ENCODE assay signal across 1 cellular context in genomic region chr19:39212377-39212742, GRCh38.
TF ChIP-seq lines count a peak whose summit lies in the region.

No MANE protein-coding gene starts in this region.

TF ChIP-seq in K562, 482 proteins besides CTCF, POLR2A, EP300 and RAD21 (continued from another document and continues in another):
- TF ChIP-seq TFAP4 (CRISPR knock-in tag; IDR thresholded peaks at IDR 0.05; ENCODE audit: borderline replicate concordance): peak; percentile 27; the same call in 1 of the 2 replicates
- no peak for TF ChIP-seq MTF1 (CRISPR knock-in tag; IDR thresholded peaks at IDR 0.05; ENCODE audit: borderline replicate concordance)
- no peak for TF ChIP-seq ZHX1 (conservative IDR thresholded peaks at IDR 0.05; ENCODE audit: low read length)
- TF ChIP-seq ZNF253 (CRISPR knock-in tag; conservative IDR thresholded peaks at IDR 0.05): no peak
- TF ChIP-seq POLR3A (IDR thresholded peaks at IDR 0.05; ENCODE audit: borderline replicate concordance, extremely low read depth, insufficient read depth, insufficient read length): no peak
- TF ChIP-seq RUNX1 (IDR thresholded peaks at IDR 0.05; ENCODE audit: low read depth): no peak
- TF ChIP-seq ZBTB34 (CRISPR knock-in tag; IDR thresholded peaks at IDR 0.05): no peak
- TF ChIP-seq LARP7 (IDR thresholded peaks at IDR 0.05): no peak
- no peak for TF ChIP-seq CBX3 (IDR thresholded peaks at IDR 0.05; ENCODE audit: borderline replicate concordance in 1 of 2, low read length in 2 of 2)
- TF ChIP-seq ZNF143 (CRISPR knock-in tag; IDR thresholded peaks at IDR 0.05): no peak
- peak; percentile 27; the same call in 1 of the 2 replicates for TF ChIP-seq VEZF1 (CRISPR knock-in tag; IDR thresholded peaks at IDR 0.05)
- no peak for TF ChIP-seq HINFP (tag; conservative IDR thresholded peaks at IDR 0.05; ENCODE audit: low read depth)
- no peak for TF ChIP-seq PHF20 (IDR thresholded peaks at IDR 0.05; ENCODE audit: partially characterized antibody)
- peak; percentile 63; the same call in 1 of the 2 replicates for TF ChIP-seq RB1 (IDR thresholded peaks at IDR 0.05; ENCODE audit: low read depth)
- TF ChIP-seq FOXP4 (CRISPR knock-in tag; IDR thresholded peaks at IDR 0.05; ENCODE audit: borderline replicate concordance): no peak
- no peak for TF ChIP-seq BCL6 (CRISPR knock-in tag; IDR thresholded peaks at IDR 0.05)
- TF ChIP-seq ZNF695 (CRISPR knock-in tag; IDR thresholded peaks at IDR 0.05): no peak
- no peak for TF ChIP-seq HMG20A (CRISPR knock-in tag; conservative IDR thresholded peaks at IDR 0.05)
- peak; percentile 54; the same call in 1 of the 2 replicates for TF ChIP-seq BCOR (IDR thresholded peaks at IDR 0.05)
- no peak for TF ChIP-seq ZBTB17 (CRISPR knock-in tag; IDR thresholded peaks at IDR 0.05)
- TF ChIP-seq STAT5A (IDR thresholded peaks at IDR 0.05; ENCODE audit: borderline replicate concordance, low read length): no peak
- no peak for TF ChIP-seq CHD4 (IDR thresholded peaks at IDR 0.05; ENCODE audit: insufficient read depth, insufficient replicate concordance, low read depth, low read length, poor library complexity, severe bottlenecking)
- peak; percentile 31; the same call in 1 of the 2 replicates for TF ChIP-seq JUND (IDR thresholded peaks at IDR 0.05; ENCODE audit: borderline replicate concordance, low read depth, low read length)
- no peak for TF ChIP-seq JUND (tag; IDR thresholded peaks at IDR 0.05; ENCODE audit: borderline replicate concordance, low read depth, low read length)
- no peak for TF ChIP-seq PTTG1 (tag; IDR thresholded peaks at IDR 0.05; ENCODE audit: low read depth)
- no peak for TF ChIP-seq E2F1 (CRISPR knock-in tag; IDR thresholded peaks at IDR 0.05)
- TF ChIP-seq ZNF395 (CRISPR knock-in tag; IDR thresholded peaks at IDR 0.05): no peak
- TF ChIP-seq SNAPC5 (CRISPR knock-in tag; IDR thresholded peaks at IDR 0.05): no peak
- TF ChIP-seq ETV5 (CRISPR knock-in tag; IDR thresholded peaks at IDR 0.05; ENCODE audit: low read depth): no peak
- TF ChIP-seq NFE2L1 (tag; IDR thresholded peaks at IDR 0.05; ENCODE audit: borderline replicate concordance, low read depth): no peak
- no peak for TF ChIP-seq HMG20B (CRISPR knock-in tag; IDR thresholded peaks at IDR 0.05)
- TF ChIP-seq GABPB1 (CRISPR knock-in tag; IDR thresholded peaks at IDR 0.05): 0 out of 2 replicates have a peak, but pooled peaks have one; percentile 40
- no peak for TF ChIP-seq ETS1 (conservative IDR thresholded peaks at IDR 0.05; ENCODE audit: control insufficient read depth, low read depth, low read length)
- no peak for TF ChIP-seq CGGBP1 (CRISPR knock-in tag; IDR thresholded peaks at IDR 0.05)
- no peak for TF ChIP-seq BRF1 (IDR thresholded peaks at IDR 0.05; ENCODE audit: borderline replicate concordance, extremely low read depth, insufficient read length)
- no peak for TF ChIP-seq GTF2B (IDR thresholded peaks at IDR 0.05; ENCODE audit: extremely low read depth, insufficient read length)
- no peak for TF ChIP-seq REST (CRISPR knock-in tag; IDR thresholded peaks at IDR 0.05; ENCODE audit: low read depth)
- no peak for TF ChIP-seq ZNF431 (CRISPR knock-in tag; IDR thresholded peaks at IDR 0.05)
- TF ChIP-seq SNIP1 (IDR thresholded peaks at IDR 0.05; ENCODE audit: low read depth): no peak
